In the genomic region with DNA sequence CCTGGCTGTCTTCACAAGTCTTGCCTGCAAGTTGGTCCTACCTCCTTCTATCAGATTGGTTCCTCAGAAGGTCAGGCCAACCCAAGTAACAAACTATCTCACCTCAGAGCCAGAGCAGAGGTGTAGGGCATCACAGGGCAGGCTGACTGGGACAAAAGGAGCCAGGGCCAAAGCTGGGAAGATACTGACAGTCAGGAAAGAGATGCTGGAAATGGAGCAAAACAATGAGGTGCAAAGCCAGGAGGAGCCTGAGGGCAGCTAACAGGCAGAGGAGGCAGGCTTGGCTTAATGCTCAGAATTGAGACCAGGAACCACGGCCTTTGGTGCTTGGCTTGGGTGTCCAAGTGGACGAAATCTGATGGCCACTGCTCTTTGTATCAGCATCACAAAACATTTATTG, we compare ENCODE assay signal across 13 cellular contexts.
A peak's percentile ranks its signal among the peaks of the same experiment; 100 is the strongest.
DNase-seq lines count a peak whose midpoint lies in the region; ATAC-seq and TF ChIP-seq lines count a peak whose summit lies in the region.
"Had no signal": no experiment of that assay in that cellular context is flagged by ENCODE, and none has a peak within 500 bp of the region (broad histone marks: within the 10 kb centered on the region; RNA-seq: fewer than 3 reads in every experiment).

No MANE protein-coding gene starts in this region.

- DNase-seq in left ventricle myocardium inferior (no peak), cardiac septum (ENCODE audit: low spot score) (no peak), chondrocyte (ENCODE audit: low spot score) (no peak), neural progenitor cell (ENCODE audit: low spot score) (no peak), uterus (no peak), HuH-7 (ENCODE audit: low spot score) (no peak)
- DNase-seq: activated CD4-positive, CD25-positive, alpha-beta regulatory T cell; NCI-H1436 had no signal

- H3K27ac ChIP-seq in left ventricle myocardium inferior (replicated peaks) (peak overlapping the region; percentile 99), neural progenitor cell (no peak overlapping the region), uterus (peak overlapping the region; percentile 98 to 100)
- H3K27ac ChIP-seq: epithelial cell of prostate had no signal

- H2AFZ ChIP-seq in neural progenitor cell (replicated peaks) = no peak overlapping the region

- H3K79me2 ChIP-seq in neural progenitor cell (ENCODE audit: low read depth) = no peaks in the 10 kb centered on the region

- no peaks in the 10 kb centered on the region for H3K27me3 Mint-ChIP-seq in chondrocyte (ENCODE audit: low read depth)
- H3K27me3 Mint-ChIP-seq in neural progenitor cell (ENCODE audit: insufficient read depth, low read depth) = peaks cover 14% of the 10 kb centered on the region

- no peak overlapping the region for H3K9ac ChIP-seq in neural progenitor cell

- ATAC-seq in HG03039 (IDR thresholded peaks at IDR 0.05; ENCODE audit: unreplicated experiment) (no peak), GM18511 (IDR thresholded peaks at IDR 0.05; ENCODE audit: unreplicated experiment) (no peak)
- ATAC-seq: HCT116, sciatic nerve had no signal

- peak overlapping the region; percentile 33 for H3K4me2 ChIP-seq in neural progenitor cell

- intact Hi-C loops in left ventricle myocardium inferior (cut with micrococcal nuclease) (no loop called here), cardiac septum (cut with DNase I) (no loop called here), uterus (cut with DNase I; ENCODE audit: low total_unique reads) (no loop called here)

- H3K9me3 Mint-ChIP-seq in chondrocyte (ENCODE audit: low read depth) = no peaks in the 10 kb centered on the region
- no peaks in the 10 kb centered on the region for H3K9me3 Mint-ChIP-seq in neural progenitor cell

- H3K4me1 Mint-ChIP-seq in chondrocyte (ENCODE audit: low read depth) (peaks cover 55% of the 10 kb centered on the region), neural progenitor cell (peaks cover 49% of the 10 kb centered on the region)

- H3K27ac Mint-ChIP-seq in chondrocyte (ENCODE audit: unreplicated experiment) = peak overlapping the region; percentile 96
- no peak overlapping the region for H3K27ac Mint-ChIP-seq in neural progenitor cell

- no peak for TF ChIP-seq POLR2A in uterus (IDR thresholded peaks at IDR 0.05)

- H3K4me1 ChIP-seq in left ventricle myocardium inferior (peaks cover 81% of the 10 kb centered on the region), neural progenitor cell (peaks cover 41% of the 10 kb centered on the region), uterus (peaks cover 22 to 26% of the 10 kb centered on the region in 2 donors)

- H3K9me3 ChIP-seq in left ventricle myocardium inferior (replicated peaks) = no peaks in the 10 kb centered on the region
- H3K9me3 ChIP-seq in neural progenitor cell (ENCODE audit: low read depth) = no peaks in the 10 kb centered on the region
- H3K9me3 ChIP-seq in uterus = no peaks in the 10 kb centered on the region

- H3K36me3 Mint-ChIP-seq in chondrocyte (ENCODE audit: low read depth) (peaks cover 2% of the 10 kb centered on the region), neural progenitor cell (peaks cover 2% of the 10 kb centered on the region)

- H3F3A ChIP-seq in neural progenitor cell (ENCODE audit: low read depth) = peaks cover 45% of the 10 kb centered on the region

- no peaks in the 10 kb centered on the region for H3K27me3 ChIP-seq in left ventricle myocardium inferior (ENCODE audit: low read depth)
- H3K27me3 ChIP-seq in neural progenitor cell = peaks cover 98% of the 10 kb centered on the region
- no peaks in the 10 kb centered on the region for H3K27me3 ChIP-seq in uterus

- no peak overlapping the region for H3K4me3 Mint-ChIP-seq in chondrocyte (ENCODE audit: unreplicated experiment)
- peak overlapping the region; percentile 24 for H3K4me3 Mint-ChIP-seq in neural progenitor cell

- peaks cover 76% of the 10 kb centered on the region for H4K20me1 ChIP-seq in neural progenitor cell (ENCODE audit: low read depth)

- TF ChIP-seq CTCF in left ventricle myocardium inferior (IDR thresholded peaks at IDR 0.05; ENCODE audit: borderline replicate concordance) (no peak), chondrocyte (IDR thresholded peaks at IDR 0.05) (no peak), neural progenitor cell (IDR thresholded peaks at IDR 0.05) (no peak), uterus (IDR thresholded peaks at IDR 0.05) (no peak)

- H3K36me3 ChIP-seq in left ventricle myocardium inferior (no peaks in the 10 kb centered on the region), neural progenitor cell (no peaks in the 10 kb centered on the region), uterus (no peaks in the 10 kb centered on the region)

- H3K4me3 ChIP-seq in left ventricle myocardium inferior (no peak overlapping the region), neural progenitor cell (no peak overlapping the region), uterus (no peak overlapping the region)
